In the genomic region with DNA sequence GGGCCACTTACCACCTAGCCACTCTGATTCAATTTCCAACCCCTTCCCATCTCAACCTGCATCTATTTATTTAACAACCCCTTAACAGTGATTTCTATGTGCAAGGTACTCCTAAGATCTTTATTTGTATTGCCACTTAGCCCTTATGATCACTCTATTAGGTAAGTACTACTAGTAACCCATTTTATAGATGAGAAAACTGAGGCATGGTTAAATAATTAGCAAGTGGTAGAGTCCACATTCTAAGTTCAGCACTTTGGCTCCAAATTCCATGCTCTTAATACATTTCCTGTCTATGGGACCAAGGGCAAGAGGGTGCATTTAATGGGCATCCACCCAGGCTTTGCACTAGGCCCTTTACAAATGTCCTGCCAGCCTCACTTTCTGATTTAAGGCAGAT, we compare ENCODE assay signal across 18 cellular contexts. TPM values are rescaled to one million over a fixed set of nuclear protein-coding genes. Genes with fewer than 3 reads are reported as not detected.
DNase-seq lines count a peak whose midpoint lies in the region; ATAC-seq, FAIRE-seq and TF ChIP-seq lines count a peak whose summit lies in the region.
"Had no signal": no experiment of that assay in that cellular context is flagged by ENCODE, and none has a peak within 500 bp of the region (broad histone marks: within the 10 kb centered on the region; RNA-seq: fewer than 3 reads in every experiment).

No MANE protein-coding gene starts in this region.

- H3K9me3 ChIP-seq in GM23248 (ENCODE audit: low read depth) (no peaks in the 10 kb centered on the region), K562 (replicated peaks; ENCODE audit: control insufficient read depth, insufficient read depth, low read depth, low read length) (no peaks in the 10 kb centered on the region), small intestine (ENCODE audit: control insufficient read depth, low read depth) (no peaks in the 10 kb centered on the region), ovary (no peaks in the 10 kb centered on the region)
- H3K9me3 ChIP-seq: BLaER1 treated with 17β-estradiol and CSF1 and Interleukin-3, amounts not matched to agents 10 nM and 100 nM; Caco-2; SJCRH30 had no signal

- no peaks in the 10 kb centered on the region for H3K9me2 ChIP-seq in GM23248 (ENCODE audit: insufficient read depth)

- H3K9me1 ChIP-seq in K562 (ENCODE audit: control insufficient read depth, insufficient read depth, low read length) = no peaks in the 10 kb centered on the region

- H2AFZ ChIP-seq in GM23248 (no peak overlapping the region), K562 (ENCODE audit: low read depth, low read length) (no peak overlapping the region)

- TF ChIP-seq RAD21 in K562 (CRISPR knock-in tag; conservative IDR thresholded peaks at IDR 0.05 in 1 of 2, IDR thresholded peaks at IDR 0.05 in 1 of 2) = no peak

- H3K27ac ChIP-seq in GM23248 (peak overlapping the region; percentile 67; the same call in 1 of the 2 replicates), K562 (ENCODE audit: extremely low read depth, low read depth, low read length) (no peak overlapping the region), small intestine (ENCODE audit: low read depth in 1 of 2, low read length in 1 of 2) (peak overlapping the region; percentile 51 to 58), ovary (no peak overlapping the region)
- H3K27ac ChIP-seq: BLaER1 treated with 17β-estradiol and CSF1 and Interleukin-3, amounts not matched to agents 10 nM and 100 nM; SJCRH30 had no signal

- no peak overlapping the region for H3K4me3 ChIP-seq in GM23248
- no peak overlapping the region for H3K4me3 ChIP-seq in K562
- H3K4me3 ChIP-seq in small intestine (ENCODE audit: low read depth in 1 of 2, low read length in 2 of 2) = no peak overlapping the region
- H3K4me3 ChIP-seq in ovary = no peak overlapping the region
- H3K4me3 ChIP-seq: BLaER1 treated with 17β-estradiol and CSF1 and Interleukin-3, amounts not matched to agents 10 nM and 100 nM; SJCRH30 had no signal

- H3F3A ChIP-seq in GM23248 (ENCODE audit: insufficient read depth) = peaks cover 22% of the 10 kb centered on the region

- no peaks in the 10 kb centered on the region for H3K36me3 ChIP-seq in GM23248 (ENCODE audit: low read depth)
- H3K36me3 ChIP-seq in K562 (ENCODE audit: control insufficient read depth, insufficient read depth, low read length) = no peaks in the 10 kb centered on the region
- no peaks in the 10 kb centered on the region for H3K36me3 ChIP-seq in small intestine (ENCODE audit: control insufficient read depth in 2 of 2, insufficient read depth in 2 of 2, low read length in 2 of 2)
- no peaks in the 10 kb centered on the region for H3K36me3 ChIP-seq in ovary
- H3K36me3 ChIP-seq: BLaER1 treated with 17β-estradiol and CSF1 and Interleukin-3, amounts not matched to agents 10 nM and 100 nM; SJCRH30 had no signal

- TF ChIP-seq EP300 in K562 (IDR thresholded peaks at IDR 0.05; ENCODE audit: low read length) (no peak), ovary (IDR thresholded peaks at IDR 0.05) (no peak)

- H3K9ac ChIP-seq in GM23248 (peak overlapping the region; percentile 63; the same call in 1 of the 2 replicates), K562 (ENCODE audit: insufficient read depth in 1 of 2, low read depth in 2 of 2, low read length in 2 of 2) (no peak overlapping the region)
- H3K9ac ChIP-seq: BLaER1 treated with 17β-estradiol and CSF1 and Interleukin-3, amounts not matched to agents 10 nM and 100 nM had no signal

- TF ChIP-seq POLR2A in K562 (conservative IDR thresholded peaks at IDR 0.05) = no peak
- no peak for TF ChIP-seq POLR2A in ovary (IDR thresholded peaks at IDR 0.05)

- TF ChIP-seq CTCF in K562 (IDR thresholded peaks at IDR 0.05 in 2 of 3, conservative IDR thresholded peaks at IDR 0.05 in 1 of 3; ENCODE audit: insufficient read depth in 2 of 3, low read depth in 1 of 3, low read length in 3 of 3) (no peak), ovary (IDR thresholded peaks at IDR 0.05) (no peak)

- CTCF ChIA-PET in K562 (lab: Yijun Ruan, JAX; ENCODE audit: low intra/inter-chr PET ratio) = no interaction called here

- H3K4me1 ChIP-seq in GM23248 (ENCODE audit: insufficient read depth) (peaks cover 19% of the 10 kb centered on the region), K562 (replicated peaks in 1 of 2; ENCODE audit: control insufficient read depth in 2 of 2, insufficient read depth in 2 of 2, low read length in 2 of 2) (no peaks in the 10 kb centered on the region), small intestine (ENCODE audit: control insufficient read depth in 2 of 2, insufficient read depth in 1 of 2, low read depth in 1 of 2, low read length in 1 of 2) (peaks cover 1 to 2% of the 10 kb centered on the region in 2 donors), ovary (ENCODE audit: insufficient read depth) (peaks cover 2% of the 10 kb centered on the region)
- H3K4me1 ChIP-seq: BLaER1 treated with 17β-estradiol and CSF1 and Interleukin-3, amounts not matched to agents 10 nM and 100 nM; Caco-2 had no signal

- intact Hi-C loops in K562 (cut with micrococcal nuclease) = no loop called here
- intact Hi-C loops in ovary (cut with DNase I) = no loop called here

- H3K79me2 ChIP-seq in GM23248 (ENCODE audit: insufficient read depth) (no peaks in the 10 kb centered on the region), K562 (ENCODE audit: control insufficient read depth, insufficient read depth, low read length) (no peaks in the 10 kb centered on the region)

- in situ Hi-C loops in GM23248 (cut with MboI) (no loop called here), K562 (cut with MboI) (no loop called here)

- ATAC-seq in K562 = no peak
- no peak for ATAC-seq in GM21360 (IDR thresholded peaks at IDR 0.05; ENCODE audit: unreplicated experiment)

- POLR2A ChIA-PET in K562 (lab: Yijun Ruan, JAX) = no interaction called here

- H3K4me2 ChIP-seq in GM23248 (ENCODE audit: unreplicated experiment) = no peak overlapping the region
- no peak overlapping the region for H3K4me2 ChIP-seq in K562 (ENCODE audit: insufficient read depth, low read length)
- H3K4me2 ChIP-seq: BLaER1 treated with 17β-estradiol and CSF1 and Interleukin-3, amounts not matched to agents 10 nM and 100 nM had no signal

- peak; percentile 65 for DNase-seq in DMS79 (lab: John Stamatoyannopoulos, UW)
- no peak for DNase-seq in GM23248
- no peak for DNase-seq in K562 (ENCODE audit: extremely low read depth in 1 of 4, low spot score in 3 of 4)
- no peak for DNase-seq in small intestine
- DNase-seq in putamen (ENCODE audit: low spot score) = no peak
- no peak for DNase-seq in ovary
- DNase-seq: Caco-2; CD4-positive, alpha-beta memory T cell; DMS 273 treated with DMSO at 0.1 percent for 48 hours; KBM-7; NCI-H1105 treated with DMSO at 0.1 percent for 48 hours; NCI-H2029 treated with DMSO at 0.1 percent for 48 hours; NCI-H2171 treated with DMSO at 0.1 percent for 48 hours; NCI-H526; SJCRH30 had no signal

- no peak for FAIRE-seq in K562 (lab: Jason Lieb, UNC)
- FAIRE-seq in small intestine (lab: Jason Lieb, UNC) = no peak
- FAIRE-seq: GM19239 had no signal

- BruUV-seq in K562 (replicated peaks; lab: Mats Ljungman, UMichigan) = no TSS peak

- H4K20me1 ChIP-seq in GM23248 (ENCODE audit: insufficient read depth) (no peaks in the 10 kb centered on the region), K562 (replicated peaks; ENCODE audit: control insufficient read depth, insufficient read depth, low read length) (0 out of 2 replicates have a peak, but pooled peaks cover 5% of the 10 kb centered on the region)

- H3K27me3 ChIP-seq in GM23248 (replicated peaks; ENCODE audit: insufficient read depth) (no peaks in the 10 kb centered on the region), K562 (ENCODE audit: control insufficient read depth in 2 of 2, insufficient read depth in 2 of 2, low read length in 2 of 2) (peaks cover 2 to 22% of the 10 kb centered on the region in 2 experiments), small intestine (ENCODE audit: control insufficient read depth in 2 of 2, insufficient read depth in 2 of 2, low read length in 2 of 2) (no peaks in the 10 kb centered on the region), ovary (no peaks in the 10 kb centered on the region)
- H3K27me3 ChIP-seq: SJCRH30 had no signal

TF ChIP-seq in K562, 482 proteins besides CTCF, POLR2A, EP300 and RAD21:
- TF ChIP-seq SMAD1 (IDR thresholded peaks at IDR 0.05; ENCODE audit: low read depth, low read length, partially characterized antibody) = no peak
- TF ChIP-seq ZNF57 (CRISPR knock-in tag; IDR thresholded peaks at IDR 0.05) = no peak
- TF ChIP-seq RBM25 (IDR thresholded peaks at IDR 0.05; ENCODE audit: low read depth, low read length, severe bottlenecking) = peak; percentile 89
- TF ChIP-seq FOXJ3 (CRISPR knock-in tag; IDR thresholded peaks at IDR 0.05) = no peak
- TF ChIP-seq POLR2AphosphoS5 (IDR thresholded peaks at IDR 0.05; ENCODE audit: control insufficient read depth, insufficient read depth, low read depth, low read length) = no peak

RNA-seq across cellular contexts. Expression of a gene that starts 38.1 kb away (rescaled TPM):
- 2.5 and 3.3 TPM in 2 replicates for total RNA-seq in GM23248 (2014; rRNA removed; shearing (Covaris generic))
- polyA plus RNA-seq in GM23248 (2016; fragmentation: Nextera tagmentation; extraction: Ambion mirVana) = 0.73 TPM in 1 of 2 replicates, not detected in the other
- total RNA-seq in K562 (2011; cell fraction: chromatin; rRNA removed; ENCODE audit: low replicate concordance) = 0.32 and 1.3 TPM in 2 replicates
- total RNA-seq in K562 (2011; cell fraction: nucleolus; rRNA removed) = 0.50 TPM in 1 of 2 replicates, not detected in the other
- 0.61 TPM in 1 of 2 replicates, not detected in the other for total RNA-seq in K562 (2011; cell fraction: nucleoplasm; rRNA removed)
- total RNA-seq in K562 (2014; rRNA removed) = 0.90 and 1.2 TPM in 2 replicates
- 4.8 and 5.7 TPM in 2 replicates for total RNA-seq in K562 (2014; rRNA removed; fragmentation: Illumina TruSeq; extraction: Trizol)
- 1.7 and 1.9 TPM in 2 replicates for total RNA-seq in K562 (2015; rRNA removed; fragmentation: Illumina TruSeq; extraction: Trizol)
- total RNA-seq in K562 (2021) = 0.33 and 0.60 TPM in 2 replicates
- polyA plus RNA-seq in K562 (2011; rRNA removed) = 3.0 and 7.0 TPM in 2 replicates
- polyA plus RNA-seq in K562 (2011; cell fraction: cytosol; rRNA removed) = 0.51 and 0.72 TPM in 2 replicates
- 0.31 and 1.7 TPM in 2 replicates for polyA plus RNA-seq in K562 (2011; cell fraction: nucleus; rRNA removed)
- polyA plus RNA-seq in K562 (2012) = 2.2 and 3.0 TPM in 2 replicates
- 5.7 and 6.1 TPM in 2 replicates for polyA plus RNA-seq in K562 (2014; fragmentation: Illumina TruSeq; extraction: Trizol)
- polyA plus RNA-seq in K562 (2014; fragmentation: Nextera tagmentation; extraction: Ambion mirVana) = 1 to 10 TPM; 1.8 to 3.4 TPM
- polyA plus RNA-seq in K562 (2014; rRNA removed) = 0.33 and 1.0 TPM in 2 replicates
- 7.6 and 10.0 TPM in 2 replicates for polyA minus RNA-seq in K562 (2011; rRNA and poly(A)+ RNA removed)
- 1.3 and 1.4 TPM in 2 replicates for polyA minus RNA-seq in K562 (2011; cell fraction: cytosol; rRNA and poly(A)+ RNA removed)
- polyA minus RNA-seq in K562 (2011; cell fraction: nucleus; rRNA and poly(A)+ RNA removed) = 0.27 and 1.1 TPM in 2 replicates
- polyA plus RNA-seq in small intestine = 1 to 10 TPM in 1 of 3 donors, under 1 TPM in 2; 0.51 to 1.4 (median 0.67) TPM
- 1 to 10 TPM in 1 of 7 donors, under 1 TPM in 5, not detected in 1; 0.23 to 1.9 (median 0.48) TPM for total RNA-seq in ovary
- polyA plus RNA-seq in ovary = 1 to 10 TPM in 1 of 2 donors, under 1 TPM in 1; 0.22 to 2.4 TPM

Comparison
In these comparisons a context has a peak if more than half of its experiments do, and no peak if none do; other contexts are left out.
1. H3K27ac ChIP-seq: peak in GM23248 (single experiment) and small intestine (2 of 2); none in K562 (single experiment) and ovary (0 of 2).